ENCODE assay signal across 19 cellular contexts in the genomic region with DNA sequence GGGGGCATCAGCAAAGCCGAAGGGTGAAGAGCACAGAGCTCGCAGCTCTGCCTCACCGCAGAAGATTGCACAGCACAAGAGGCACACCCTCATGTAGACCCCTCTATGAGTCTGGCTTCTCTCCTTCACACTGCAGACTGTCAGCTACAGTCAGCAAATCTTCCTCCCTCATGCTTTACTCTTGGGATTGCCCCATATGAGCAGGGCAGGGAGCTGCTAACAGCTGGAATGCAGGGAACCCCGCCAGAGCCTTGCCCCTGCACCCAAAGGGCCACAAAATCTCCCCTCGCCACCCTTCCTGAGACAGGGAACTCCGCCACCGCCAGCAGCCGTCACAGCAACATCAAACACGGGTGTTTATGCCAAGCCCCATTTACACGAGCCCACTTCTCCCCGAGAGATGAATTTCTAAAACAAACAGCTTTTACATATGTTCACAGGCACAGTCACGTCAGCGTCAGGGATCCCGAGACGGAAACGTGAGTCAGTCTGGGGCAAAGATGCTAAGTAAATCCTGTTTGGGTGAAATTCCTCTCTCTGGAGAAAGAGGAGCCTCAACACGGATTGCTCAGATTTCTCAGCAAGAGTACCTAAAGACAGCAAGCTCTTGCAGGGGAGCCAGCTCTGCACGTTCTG.
DNase-seq lines count a peak whose midpoint lies in the region; FAIRE-seq and TF ChIP-seq lines count a peak whose summit lies in the region.
"Had no signal": no experiment of that assay in that cellular context is flagged by ENCODE, and none has a peak within 500 bp of the region (broad histone marks: within the 10 kb centered on the region; RNA-seq: fewer than 3 reads in every experiment).

No MANE protein-coding gene starts in this region.

- H3K27me3 Mint-ChIP-seq in chondrocyte (ENCODE audit: low read depth) = no peaks in the 10 kb centered on the region
- no peaks in the 10 kb centered on the region for H3K27me3 Mint-ChIP-seq in activated T-helper 2 cell treated with anti-CD3 and anti-CD28 coated beads, Interferon-gamma antibody, Interleukin-2, Interleukin-4, amounts not matched to agents 10 μg/mL and 5 μg/mL and 100 μg/mL, durations not matched to agents 14 hours and 24 hours and 36 hours (ENCODE audit: low read depth)
- H3K27me3 Mint-ChIP-seq: stimulated activated naive CD8-positive, alpha-beta T cell treated with anti-CD3 and anti-CD28 coated beads, Interleukin-15, Interleukin-2, amounts not matched to agents 100 ng/mL and 50 ng/mL, for 24 hours had no signal

- DNase-seq in AG04450 (ENCODE audit: low read depth, low spot score) (peak; percentile 82), HS-5 (ENCODE audit: low read depth) (peak; percentile 52), chondrocyte (ENCODE audit: low spot score) (no peak), islet precursor cell (peak; percentile 41), GM19240 (ENCODE audit: insufficient read length, low spot score) (no peak), GM12892 (ENCODE audit: insufficient read length) (no peak), NCI-H1436 treated with DMSO at 0.1 percent for 48 hours (lab: John Stamatoyannopoulos, UW) (no peak)
- DNase-seq in activated T-helper 2 cell treated with anti-CD3 and anti-CD28 coated beads, Interferon-gamma antibody, Interleukin-2, Interleukin-4, amounts not matched to agents 10 μg/mL and 5 μg/mL and 100 μg/mL, durations not matched to agents 14 hours and 24 hours and 36 hours (ENCODE audit: low spot score) = no peak
- DNase-seq: activated CD4-positive, CD25-positive, alpha-beta regulatory T cell; activated CD8-positive, alpha-beta memory T cell treated with anti-CD3 and anti-CD28 coated beads, Interleukin-2, amount 50 U/mL, for 4 hours; activated naive CD4-positive, alpha-beta T cell treated with anti-CD3 and anti-CD28 coated beads, Interleukin-2, amount 50 U/mL, for 16 hours; cerebellar nuclear complex; H9; NCI-H1694; NCI-H524 treated with DMSO at 0.1 percent for 48 hours; PC-9 had no signal

- no peaks in the 10 kb centered on the region for H3K27me3 ChIP-seq in AG04450 (ENCODE audit: control insufficient read depth, insufficient read depth, low read length)
- H3K27me3 ChIP-seq: vagina had no signal

- TF ChIP-seq CTCF in AG04450 (IDR thresholded peaks at IDR 0.05; ENCODE audit: low read depth, low read length) = no peak
- no peak for TF ChIP-seq CTCF in chondrocyte (IDR thresholded peaks at IDR 0.05)

- CTCF ChIA-PET in AG04450 (lab: Charles Lee) = interaction anchor here (0.6 to 0.8 kb wide), 2 partner anchors 156 to 312 kb away, joined by 3 read pairs; no protein-coding TSS in a partner anchor

- H3K27ac Mint-ChIP-seq in chondrocyte (ENCODE audit: unreplicated experiment) = peak overlapping the region; percentile 30
- no peak overlapping the region for H3K27ac Mint-ChIP-seq in activated T-helper 2 cell treated with anti-CD3 and anti-CD28 coated beads, Interferon-gamma antibody, Interleukin-2, Interleukin-4, amounts not matched to agents 10 μg/mL and 5 μg/mL and 100 μg/mL, durations not matched to agents 14 hours and 24 hours and 36 hours
- H3K27ac Mint-ChIP-seq: H9 had no signal

- TF ChIP-seq POLR2A in GM12892 (IDR thresholded peaks at IDR 0.05; ENCODE audit: low read depth, low read length) = no peak

- POLR2A ChIA-PET in AG04450 (lab: Yijun Ruan, JAX) = interaction anchor here (0.6 kb wide), 1 partner anchor 68 kb away, joined by 9 read pairs; no protein-coding TSS in a partner anchor

- peaks cover 39% of the 10 kb centered on the region for H3K9me3 Mint-ChIP-seq in chondrocyte (ENCODE audit: low read depth)
- H3K9me3 Mint-ChIP-seq in activated T-helper 2 cell treated with anti-CD3 and anti-CD28 coated beads, Interferon-gamma antibody, Interleukin-2, Interleukin-4, amounts not matched to agents 10 μg/mL and 5 μg/mL and 100 μg/mL, durations not matched to agents 14 hours and 24 hours and 36 hours = peaks cover 8% of the 10 kb centered on the region

- peak overlapping the region; percentile 52 for H3K4me3 ChIP-seq in AG04450 (ENCODE audit: low read depth, low read length)
- H3K4me3 ChIP-seq: PC-9, vagina had no signal

- peak overlapping the region; percentile 92 for H3K27ac ChIP-seq in AG04450 (ENCODE audit: low read depth, low read length)
- H3K27ac ChIP-seq: KMS-11, PC-9, vagina had no signal

- no peaks in the 10 kb centered on the region for H3K36me3 Mint-ChIP-seq in chondrocyte (ENCODE audit: low read depth)
- peaks cover 28% of the 10 kb centered on the region for H3K36me3 Mint-ChIP-seq in activated T-helper 2 cell treated with anti-CD3 and anti-CD28 coated beads, Interferon-gamma antibody, Interleukin-2, Interleukin-4, amounts not matched to agents 10 μg/mL and 5 μg/mL and 100 μg/mL, durations not matched to agents 14 hours and 24 hours and 36 hours (ENCODE audit: low read depth)

- H3K4me3 Mint-ChIP-seq in chondrocyte (ENCODE audit: unreplicated experiment) = no peak overlapping the region
- H3K4me3 Mint-ChIP-seq in activated T-helper 2 cell treated with anti-CD3 and anti-CD28 coated beads, Interferon-gamma antibody, Interleukin-2, Interleukin-4, amounts not matched to agents 10 μg/mL and 5 μg/mL and 100 μg/mL, durations not matched to agents 14 hours and 24 hours and 36 hours (ENCODE audit: low read depth) = no peak overlapping the region
- H3K4me3 Mint-ChIP-seq: H9; stimulated activated naive CD8-positive, alpha-beta T cell treated with anti-CD3 and anti-CD28 coated beads, Interleukin-15, Interleukin-2, amounts not matched to agents 100 ng/mL and 50 ng/mL, for 24 hours had no signal

- no peaks in the 10 kb centered on the region for H3K4me1 Mint-ChIP-seq in chondrocyte (ENCODE audit: low read depth)
- H3K4me1 Mint-ChIP-seq in activated T-helper 2 cell treated with anti-CD3 and anti-CD28 coated beads, Interferon-gamma antibody, Interleukin-2, Interleukin-4, amounts not matched to agents 10 μg/mL and 5 μg/mL and 100 μg/mL, durations not matched to agents 14 hours and 24 hours and 36 hours (ENCODE audit: low read depth) = peaks cover 7% of the 10 kb centered on the region
- H3K4me1 Mint-ChIP-seq: H9 had no signal

- intact Hi-C loops in activated T-helper 2 cell treated with anti-CD3 and anti-CD28 coated beads, Interferon-gamma antibody, Interleukin-2, Interleukin-4, amounts not matched to agents 10 μg/mL and 5 μg/mL and 100 μg/mL, durations not matched to agents 14 hours and 24 hours and 36 hours (cut with micrococcal nuclease) = no loop called here

- H3K9me3 ChIP-seq in AG04450 (ENCODE audit: control insufficient read depth, insufficient read depth, low read length) = no peaks in the 10 kb centered on the region
- H3K9me3 ChIP-seq: vagina had no signal

- no peak for FAIRE-seq in GM12892 (lab: Jason Lieb, UNC)

Comparison
In these comparisons a context has a peak if more than half of its experiments do, and no peak if none do; other contexts are left out.
1. DNase-seq: peak in AG04450 (single experiment), HS-5 (single experiment) and islet precursor cell (single experiment); none in chondrocyte (single experiment), GM19240 (single experiment), GM12892 (single experiment), activated T-helper 2 cell treated with anti-CD3 and anti-CD28 coated beads, Interferon-gamma antibody, Interleukin-2, Interleukin-4, amounts not matched to agents 10 μg/mL and 5 μg/mL and 100 μg/mL, durations not matched to agents 14 hours and 24 hours and 36 hours (single experiment) and NCI-H1436 treated with DMSO at 0.1 percent for 48 hours (single experiment).